Comparison of ENCODE assay signal across 8 cellular contexts in the genomic region with DNA sequence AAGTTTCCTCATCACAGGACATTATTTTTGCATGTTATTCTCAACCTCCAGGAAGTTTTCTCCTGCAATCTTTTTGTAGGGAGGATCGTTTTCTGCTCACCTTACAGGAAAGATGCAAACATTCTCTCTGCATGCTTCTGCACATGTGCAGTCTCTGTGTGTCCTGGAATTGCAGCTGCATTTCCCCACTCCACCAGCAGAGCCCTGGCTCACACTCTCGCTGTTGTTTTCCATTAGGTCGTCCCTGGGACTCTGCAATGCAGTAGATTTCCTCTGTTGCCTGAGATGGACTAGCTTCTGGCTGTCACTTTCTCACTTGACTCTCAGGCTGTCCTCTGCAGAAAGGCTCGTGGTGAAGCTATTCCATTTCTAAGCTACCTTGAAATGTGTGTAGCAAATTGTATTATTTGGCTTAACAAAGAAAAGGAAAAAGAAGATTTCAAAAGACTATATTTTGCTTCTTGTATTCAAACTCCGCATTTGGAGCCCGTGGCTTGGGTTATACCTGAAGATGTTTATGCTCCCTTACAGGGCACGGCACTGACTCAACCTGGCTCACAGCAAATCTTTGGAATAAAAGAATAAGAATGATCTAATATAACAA.
DNase-seq lines count a peak whose midpoint lies in the region; ATAC-seq and TF ChIP-seq lines count a peak whose summit lies in the region.

No MANE protein-coding gene starts in this region.

- no peak overlapping the region for H3K4me3 ChIP-seq in epithelial cell of proximal tubule (ENCODE audit: low read depth, low read length)

- no peak overlapping the region for H3K27ac Mint-ChIP-seq in neural crest cell (ENCODE audit: unreplicated experiment)

- no peak overlapping the region for H3K4me3 Mint-ChIP-seq in neural crest cell

- H3K9me3 Mint-ChIP-seq in neural crest cell = no peaks in the 10 kb centered on the region

- peak; percentile 77 for ATAC-seq in HG02623 (IDR thresholded peaks at IDR 0.05; ENCODE audit: unreplicated experiment)
- ATAC-seq in stimulated activated naive CD8-positive, alpha-beta T cell treated with anti-CD3 and anti-CD28 coated beads, Interleukin-15, Interleukin-2, amounts not matched to agents 100 U/mL and 50 U/mL, for 24 hours = no peak

- H3K36me3 Mint-ChIP-seq in neural crest cell (ENCODE audit: low read depth) = no peaks in the 10 kb centered on the region

- peak; percentile 73 for TF ChIP-seq CTCF in epithelial cell of proximal tubule (conservative IDR thresholded peaks at IDR 0.05; ENCODE audit: low read depth, low read length)
- TF ChIP-seq CTCF in neural crest cell (conservative IDR thresholded peaks at IDR 0.05) = peak; percentile 72

- peaks cover 3% of the 10 kb centered on the region for H3K27me3 Mint-ChIP-seq in neural crest cell (ENCODE audit: low read depth)

- peak; percentile 12 to 62 for DNase-seq in NCI-H2081 (lab: John Stamatoyannopoulos, UW)
- no peak for DNase-seq in NCI-H2081 treated with DMSO at 0.1 percent for 48 hours (lab: John Stamatoyannopoulos, UW)
- peak; percentile 14 to 48 for DNase-seq in NCI-H446 (lab: John Stamatoyannopoulos, UW)
- DNase-seq in epithelial cell of proximal tubule (ENCODE audit: low read depth) = no peak
- DNase-seq in neural crest cell (ENCODE audit: low read depth, low spot score) = peak; percentile 53
- DNase-seq in NCI-H187 treated with DMSO at 0.1 percent for 48 hours (lab: John Stamatoyannopoulos, UW) = no peak
- DNase-seq in stimulated activated naive CD8-positive, alpha-beta T cell treated with anti-CD3 and anti-CD28 coated beads, Interleukin-15, Interleukin-2, amounts not matched to agents 100 U/mL and 50 U/mL, for 24 hours = no peak

- H3K4me1 Mint-ChIP-seq in neural crest cell = peaks cover 5% of the 10 kb centered on the region

Comparison
In these comparisons a context has a peak if more than half of its experiments do, and no peak if none do; other contexts are left out.
1. DNase-seq: peak in NCI-H2081 (2 of 2), NCI-H446 (2 of 2) and neural crest cell (single experiment); none in NCI-H2081 treated with DMSO at 0.1 percent for 48 hours (single experiment), epithelial cell of proximal tubule (single experiment), NCI-H187 treated with DMSO at 0.1 percent for 48 hours (single experiment) and stimulated activated naive CD8-positive, alpha-beta T cell treated with anti-CD3 and anti-CD28 coated beads, Interleukin-15, Interleukin-2, amounts not matched to agents 100 U/mL and 50 U/mL, for 24 hours (single experiment).